Comparison of ENCODE assay signal across 2 cellular contexts in the genomic region with DNA sequence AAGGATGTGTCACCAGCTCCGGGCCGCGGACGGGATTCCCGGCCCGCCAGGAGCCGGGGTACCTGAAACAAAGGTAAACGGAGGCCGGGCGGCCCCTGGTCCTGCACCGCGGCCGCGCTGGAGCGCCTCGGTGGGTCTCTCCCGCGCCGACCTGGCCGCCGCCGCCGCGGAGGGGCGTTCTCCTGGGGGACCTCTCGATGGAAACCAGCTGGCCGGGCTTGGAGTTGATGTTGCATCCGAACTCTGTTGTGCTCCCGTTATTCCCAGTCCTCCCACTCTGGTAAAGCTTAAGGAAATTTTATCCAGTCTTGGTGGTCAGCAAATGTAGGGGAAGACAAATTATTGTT.
TF ChIP-seq lines count a peak whose summit lies in the region.

No MANE protein-coding gene starts in this region.

TF ChIP-seq in A549, 52 proteins besides CTCF, POLR2A, EP300 and RAD21 (continued from another document):
- no peak for TF ChIP-seq CHD4 (IDR thresholded peaks at IDR 0.05; ENCODE audit: borderline replicate concordance)

TF ChIP-seq in H1, 55 proteins besides CTCF, POLR2A, EP300 and RAD21:
- TF ChIP-seq SIN3A (conservative IDR thresholded peaks at IDR 0.05 in 1 of 2, IDR thresholded peaks at IDR 0.05 in 1 of 2; ENCODE audit: low read depth in 1 of 2, low read length in 2 of 2) (0 out of 4 replicates have a peak, but pooled peaks of 1 of the 2 experiments have one; percentile 37), CBX8 (IDR thresholded peaks at IDR 0.05; ENCODE audit: borderline replicate concordance, low read depth, low read length) (no peak)
TF ChIP-seq in H1: peak in this region for 1.
